Comparison of ENCODE assay signal across 1 cellular context in the genomic region with DNA sequence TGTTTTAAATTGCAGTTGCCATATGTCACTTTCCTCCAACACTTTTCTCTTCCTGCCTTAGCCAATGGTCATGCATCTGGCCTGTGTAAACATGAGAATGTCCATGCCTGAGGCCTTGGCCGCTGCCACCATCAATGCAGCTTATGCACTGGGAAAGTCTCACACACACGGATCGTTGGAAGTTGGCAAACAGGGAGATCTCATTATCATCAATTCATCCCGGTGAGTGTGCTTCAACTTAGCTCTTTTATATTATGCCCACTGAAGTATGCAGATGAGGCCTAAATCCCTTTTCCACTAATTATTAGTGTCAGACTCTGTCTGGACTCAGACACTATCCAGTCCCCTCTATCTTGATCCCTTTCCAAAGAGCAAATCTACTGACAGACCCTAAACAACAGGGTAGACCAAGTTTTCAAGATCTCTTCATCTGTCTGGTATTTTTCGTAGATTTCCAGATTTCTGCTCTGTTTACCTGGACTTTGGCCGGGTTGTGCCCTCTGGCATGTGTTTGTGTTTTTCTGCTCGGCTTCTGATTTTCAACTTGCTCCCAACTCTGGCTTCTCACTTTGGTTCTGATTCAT.
A peak's percentile ranks its signal among the peaks of the same experiment; 100 is the strongest.
TF ChIP-seq lines count a peak whose summit lies in the region.

No MANE protein-coding gene starts in this region.

TF ChIP-seq in HepG2, 621 proteins besides CTCF, POLR2A, EP300 and RAD21 (continued from another document and continues in another):
- no peak for TF ChIP-seq PAX8 (CRISPR knock-in tag; IDR thresholded peaks at IDR 0.05; ENCODE audit: borderline replicate concordance)
- no peak for TF ChIP-seq GATAD1 (CRISPR knock-in tag; IDR thresholded peaks at IDR 0.05)
- no peak for TF ChIP-seq AKAP8 (CRISPR knock-in tag; IDR thresholded peaks at IDR 0.05)
- TF ChIP-seq, protein P1, sequence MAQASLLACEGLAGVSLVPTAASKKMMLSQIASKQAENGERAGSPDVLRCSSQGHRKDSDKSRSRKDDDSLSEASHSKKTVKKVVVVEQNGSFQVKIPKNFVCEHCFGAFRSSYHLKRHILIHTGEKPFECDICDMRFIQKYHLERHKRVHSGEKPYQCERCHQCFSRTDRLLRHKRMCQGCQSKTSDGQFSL (CRISPR knock-in tag; IDR thresholded peaks at IDR 0.05): no peak
- 0 out of 2 replicates have a peak, but pooled peaks have one; percentile 48 for TF ChIP-seq ZFP1 (CRISPR knock-in tag; IDR thresholded peaks at IDR 0.05)
- TF ChIP-seq, protein P2, sequence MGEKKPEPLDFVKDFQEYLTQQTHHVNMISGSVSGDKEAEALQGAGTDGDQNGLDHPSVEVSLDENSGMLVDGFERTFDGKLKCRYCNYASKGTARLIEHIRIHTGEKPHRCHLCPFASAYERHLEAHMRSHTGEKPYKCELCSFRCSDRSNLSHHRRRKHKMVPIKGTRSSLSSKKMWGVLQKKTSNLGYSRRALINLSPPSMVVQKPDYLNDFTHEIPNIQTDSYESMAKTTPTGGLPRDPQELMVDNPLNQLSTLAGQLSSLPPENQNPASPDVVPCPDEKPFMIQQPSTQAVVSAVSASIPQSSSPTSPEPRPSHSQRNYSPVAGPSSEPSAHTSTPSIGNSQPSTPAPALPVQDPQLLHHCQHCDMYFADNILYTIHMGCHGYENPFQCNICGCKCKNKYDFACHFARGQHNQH (CRISPR knock-in tag; IDR thresholded peaks at IDR 0.05): peak; percentile 64
- TF ChIP-seq BRD4 (CRISPR knock-in tag; IDR thresholded peaks at IDR 0.05): 0 out of 2 replicates have a peak, but pooled peaks have one; percentile 32
- no peak; the same call in 1 of the 2 replicates for TF ChIP-seq MEIS2 (CRISPR knock-in tag; IDR thresholded peaks at IDR 0.05)
- TF ChIP-seq ZBTB38 (CRISPR knock-in tag; IDR thresholded peaks at IDR 0.05): peak; percentile 77
- no peak for TF ChIP-seq SAFB2 (CRISPR knock-in tag; IDR thresholded peaks at IDR 0.05; ENCODE audit: borderline replicate concordance, low read depth)
- TF ChIP-seq ERF (CRISPR knock-in tag; IDR thresholded peaks at IDR 0.05): no peak
- TF ChIP-seq ZNF333 (CRISPR knock-in tag; IDR thresholded peaks at IDR 0.05; ENCODE audit: borderline replicate concordance): no peak
- TF ChIP-seq ELF3 (CRISPR knock-in tag; IDR thresholded peaks at IDR 0.05): no peak
- TF ChIP-seq, protein P3, sequence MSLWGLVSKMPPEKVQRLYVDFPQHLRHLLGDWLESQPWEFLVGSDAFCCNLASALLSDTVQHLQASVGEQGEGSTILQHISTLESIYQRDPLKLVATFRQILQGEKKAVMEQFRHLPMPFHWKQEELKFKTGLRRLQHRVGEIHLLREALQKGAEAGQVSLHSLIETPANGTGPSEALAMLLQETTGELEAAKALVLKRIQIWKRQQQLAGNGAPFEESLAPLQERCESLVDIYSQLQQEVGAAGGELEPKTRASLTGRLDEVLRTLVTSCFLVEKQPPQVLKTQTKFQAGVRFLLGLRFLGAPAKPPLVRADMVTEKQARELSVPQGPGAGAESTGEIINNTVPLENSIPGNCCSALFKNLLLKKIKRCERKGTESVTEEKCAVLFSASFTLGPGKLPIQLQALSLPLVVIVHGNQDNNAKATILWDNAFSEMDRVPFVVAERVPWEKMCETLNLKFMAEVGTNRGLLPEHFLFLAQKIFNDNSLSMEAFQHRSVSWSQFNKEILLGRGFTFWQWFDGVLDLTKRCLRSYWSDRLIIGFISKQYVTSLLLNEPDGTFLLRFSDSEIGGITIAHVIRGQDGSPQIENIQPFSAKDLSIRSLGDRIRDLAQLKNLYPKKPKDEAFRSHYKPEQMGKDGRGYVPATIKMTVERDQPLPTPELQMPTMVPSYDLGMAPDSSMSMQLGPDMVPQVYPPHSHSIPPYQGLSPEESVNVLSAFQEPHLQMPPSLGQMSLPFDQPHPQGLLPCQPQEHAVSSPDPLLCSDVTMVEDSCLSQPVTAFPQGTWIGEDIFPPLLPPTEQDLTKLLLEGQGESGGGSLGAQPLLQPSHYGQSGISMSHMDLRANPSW (CRISPR knock-in tag; IDR thresholded peaks at IDR 0.05; ENCODE audit: borderline replicate concordance): peak; percentile 58; the same call in 1 of the 2 replicates
- TF ChIP-seq ZBTB1 (CRISPR knock-in tag; IDR thresholded peaks at IDR 0.05; ENCODE audit: borderline replicate concordance): no peak
- peak; percentile 9; the same call in 1 of the 2 replicates for TF ChIP-seq FOXA1 (IDR thresholded peaks at IDR 0.05)
- peak; percentile 98 for TF ChIP-seq FOXA1 (CRISPR knock-in tag; IDR thresholded peaks at IDR 0.05)
- TF ChIP-seq, protein P4, sequence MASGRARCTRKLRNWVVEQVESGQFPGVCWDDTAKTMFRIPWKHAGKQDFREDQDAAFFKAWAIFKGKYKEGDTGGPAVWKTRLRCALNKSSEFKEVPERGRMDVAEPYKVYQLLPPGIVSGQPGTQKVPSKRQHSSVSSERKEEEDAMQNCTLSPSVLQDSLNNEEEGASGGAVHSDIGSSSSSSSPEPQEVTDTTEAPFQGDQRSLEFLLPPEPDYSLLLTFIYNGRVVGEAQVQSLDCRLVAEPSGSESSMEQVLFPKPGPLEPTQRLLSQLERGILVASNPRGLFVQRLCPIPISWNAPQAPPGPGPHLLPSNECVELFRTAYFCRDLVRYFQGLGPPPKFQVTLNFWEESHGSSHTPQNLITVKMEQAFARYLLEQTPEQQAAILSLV (CRISPR knock-in tag; IDR thresholded peaks at IDR 0.05; ENCODE audit: borderline replicate concordance): no peak
- TF ChIP-seq, protein P5, sequence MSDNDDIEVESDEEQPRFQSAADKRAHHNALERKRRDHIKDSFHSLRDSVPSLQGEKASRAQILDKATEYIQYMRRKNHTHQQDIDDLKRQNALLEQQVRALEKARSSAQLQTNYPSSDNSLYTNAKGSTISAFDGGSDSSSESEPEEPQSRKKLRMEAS (IDR thresholded peaks at IDR 0.05): peak; percentile 80
- TF ChIP-seq, protein P6, sequence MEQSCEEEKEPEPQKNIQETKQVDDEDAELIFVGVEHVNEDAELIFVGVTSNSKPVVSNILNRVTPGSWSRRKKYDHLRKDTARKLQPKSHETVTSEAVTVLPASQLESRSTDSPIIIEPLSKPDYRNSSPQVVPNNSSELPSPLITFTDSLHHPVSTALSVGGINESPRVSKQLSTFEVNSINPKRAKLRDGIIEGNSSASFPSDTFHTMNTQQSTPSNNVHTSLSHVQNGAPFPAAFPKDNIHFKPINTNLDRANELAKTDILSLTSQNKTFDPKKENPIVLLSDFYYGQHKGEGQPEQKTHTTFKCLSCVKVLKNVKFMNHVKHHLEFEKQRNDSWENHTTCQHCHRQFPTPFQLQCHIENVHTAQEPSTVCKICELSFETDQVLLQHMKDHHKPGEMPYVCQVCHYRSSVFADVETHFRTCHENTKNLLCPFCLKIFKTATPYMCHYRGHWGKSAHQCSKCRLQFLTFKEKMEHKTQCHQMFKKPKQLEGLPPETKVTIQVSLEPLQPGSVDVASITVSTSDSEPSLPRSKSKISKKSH (CRISPR knock-in tag; IDR thresholded peaks at IDR 0.05; ENCODE audit: borderline replicate concordance): no peak
- TF ChIP-seq ZSCAN9 (CRISPR knock-in tag; IDR thresholded peaks at IDR 0.05; ENCODE audit: borderline replicate concordance): peak; percentile 36; the same call in 1 of the 2 replicates
- TF ChIP-seq, protein P7, sequence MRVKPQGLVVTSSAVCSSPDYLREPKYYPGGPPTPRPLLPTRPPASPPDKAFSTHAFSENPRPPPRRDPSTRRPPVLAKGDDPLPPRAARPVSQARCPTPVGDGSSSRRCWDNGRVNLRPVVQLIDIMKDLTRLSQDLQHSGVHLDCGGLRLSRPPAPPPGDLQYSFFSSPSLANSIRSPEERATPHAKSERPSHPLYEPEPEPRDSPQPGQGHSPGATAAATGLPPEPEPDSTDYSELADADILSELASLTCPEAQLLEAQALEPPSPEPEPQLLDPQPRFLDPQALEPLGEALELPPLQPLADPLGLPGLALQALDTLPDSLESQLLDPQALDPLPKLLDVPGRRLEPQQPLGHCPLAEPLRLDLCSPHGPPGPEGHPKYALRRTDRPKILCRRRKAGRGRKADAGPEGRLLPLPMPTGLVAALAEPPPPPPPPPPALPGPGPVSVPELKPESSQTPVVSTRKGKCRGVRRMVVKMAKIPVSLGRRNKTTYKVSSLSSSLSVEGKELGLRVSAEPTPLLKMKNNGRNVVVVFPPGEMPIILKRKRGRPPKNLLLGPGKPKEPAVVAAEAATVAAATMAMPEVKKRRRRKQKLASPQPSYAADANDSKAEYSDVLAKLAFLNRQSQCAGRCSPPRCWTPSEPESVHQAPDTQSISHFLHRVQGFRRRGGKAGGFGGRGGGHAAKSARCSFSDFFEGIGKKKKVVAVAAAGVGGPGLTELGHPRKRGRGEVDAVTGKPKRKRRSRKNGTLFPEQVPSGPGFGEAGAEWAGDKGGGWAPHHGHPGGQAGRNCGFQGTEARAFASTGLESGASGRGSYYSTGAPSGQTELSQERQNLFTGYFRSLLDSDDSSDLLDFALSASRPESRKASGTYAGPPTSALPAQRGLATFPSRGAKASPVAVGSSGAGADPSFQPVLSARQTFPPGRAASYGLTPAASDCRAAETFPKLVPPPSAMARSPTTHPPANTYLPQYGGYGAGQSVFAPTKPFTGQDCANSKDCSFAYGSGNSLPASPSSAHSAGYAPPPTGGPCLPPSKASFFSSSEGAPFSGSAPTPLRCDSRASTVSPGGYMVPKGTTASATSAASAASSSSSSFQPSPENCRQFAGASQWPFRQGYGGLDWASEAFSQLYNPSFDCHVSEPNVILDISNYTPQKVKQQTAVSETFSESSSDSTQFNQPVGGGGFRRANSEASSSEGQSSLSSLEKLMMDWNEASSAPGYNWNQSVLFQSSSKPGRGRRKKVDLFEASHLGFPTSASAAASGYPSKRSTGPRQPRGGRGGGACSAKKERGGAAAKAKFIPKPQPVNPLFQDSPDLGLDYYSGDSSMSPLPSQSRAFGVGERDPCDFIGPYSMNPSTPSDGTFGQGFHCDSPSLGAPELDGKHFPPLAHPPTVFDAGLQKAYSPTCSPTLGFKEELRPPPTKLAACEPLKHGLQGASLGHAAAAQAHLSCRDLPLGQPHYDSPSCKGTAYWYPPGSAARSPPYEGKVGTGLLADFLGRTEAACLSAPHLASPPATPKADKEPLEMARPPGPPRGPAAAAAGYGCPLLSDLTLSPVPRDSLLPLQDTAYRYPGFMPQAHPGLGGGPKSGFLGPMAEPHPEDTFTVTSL (CRISPR knock-in tag; IDR thresholded peaks at IDR 0.05; ENCODE audit: borderline replicate concordance): peak; percentile 58; the same call in 1 of the 2 replicates
- no peak for TF ChIP-seq MAFG (CRISPR knock-in tag; IDR thresholded peaks at IDR 0.05)
- no peak for TF ChIP-seq JUND (CRISPR knock-in tag; IDR thresholded peaks at IDR 0.05)
- peak; percentile 62 for TF ChIP-seq MIXL1 (CRISPR knock-in tag; IDR thresholded peaks at IDR 0.05)
- TF ChIP-seq ZNF547 (CRISPR knock-in tag; IDR thresholded peaks at IDR 0.05): no peak
- no peak for TF ChIP-seq SNAI1 (CRISPR knock-in tag; IDR thresholded peaks at IDR 0.05; ENCODE audit: borderline replicate concordance)
- TF ChIP-seq FOXM1 (CRISPR knock-in tag; IDR thresholded peaks at IDR 0.05): no peak
- TF ChIP-seq, protein P8, sequence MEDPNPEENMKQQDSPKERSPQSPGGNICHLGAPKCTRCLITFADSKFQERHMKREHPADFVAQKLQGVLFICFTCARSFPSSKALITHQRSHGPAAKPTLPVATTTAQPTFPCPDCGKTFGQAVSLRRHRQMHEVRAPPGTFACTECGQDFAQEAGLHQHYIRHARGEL (CRISPR knock-in tag; IDR thresholded peaks at IDR 0.05): no peak
- peak; percentile 44; the same call in 1 of the 2 replicates for TF ChIP-seq FOXP1 (IDR thresholded peaks at IDR 0.05)
- TF ChIP-seq FOXP1 (CRISPR knock-in tag; IDR thresholded peaks at IDR 0.05): no peak; the same call in 1 of the 2 replicates
- TF ChIP-seq CHD2 (IDR thresholded peaks at IDR 0.05; ENCODE audit: low read depth, low read length): no peak
- TF ChIP-seq SPEN (CRISPR knock-in tag; IDR thresholded peaks at IDR 0.05; ENCODE audit: low read depth): peak; percentile 41; the same call in 1 of the 2 replicates
- TF ChIP-seq BORCS8-MEF2B (CRISPR knock-in tag; IDR thresholded peaks at IDR 0.05): no peak
- TF ChIP-seq ZNF781 (CRISPR knock-in tag; IDR thresholded peaks at IDR 0.05; ENCODE audit: borderline replicate concordance, not compliant biosample characterization): no peak
- no peak for TF ChIP-seq SMARCE1 (IDR thresholded peaks at IDR 0.05; ENCODE audit: borderline replicate concordance)
